Comparison of ENCODE assay signal across 1 cellular context in genomic region chr13:44815507-44816074, GRCh38.
TF ChIP-seq lines count a peak whose summit lies in the region.

No MANE protein-coding gene starts in this region.

TF ChIP-seq in SK-N-SH, 30 proteins besides CTCF, POLR2A, EP300 and RAD21 (continued from another document):
- TF ChIP-seq USF1 (IDR thresholded peaks at IDR 0.05; ENCODE audit: borderline replicate concordance, low read depth): peak; percentile 32; the same call in 1 of the 2 replicates
- TF ChIP-seq TEAD4 (IDR thresholded peaks at IDR 0.05; ENCODE audit: borderline replicate concordance, insufficient read depth): peak; percentile 90; the same call in 1 of the 2 replicates
- TF ChIP-seq SIN3A (IDR thresholded peaks at IDR 0.05; ENCODE audit: borderline replicate concordance, low read depth, low read length): peak; percentile 46; the same call in 1 of the 2 replicates
- peak; percentile 49; the same call in 1 of the 2 replicates for TF ChIP-seq NFIC (IDR thresholded peaks at IDR 0.05; ENCODE audit: borderline replicate concordance)
- TF ChIP-seq FOXJ3 (CRISPR knock-in tag; IDR thresholded peaks at IDR 0.05): no peak
- no peak for TF ChIP-seq MEF2A (IDR thresholded peaks at IDR 0.05; ENCODE audit: borderline replicate concordance, low read depth)
- TF ChIP-seq PBX3 (IDR thresholded peaks at IDR 0.05): peak; percentile 76
- TF ChIP-seq RXRA (IDR thresholded peaks at IDR 0.05; ENCODE audit: borderline replicate concordance, low read depth): peak; percentile 44; the same call in 1 of the 2 replicates
- TF ChIP-seq TCF12 (IDR thresholded peaks at IDR 0.05): peak; percentile 80
- TF ChIP-seq CHD2 (IDR thresholded peaks at IDR 0.05; ENCODE audit: low read length, partially characterized antibody): no peak
- TF ChIP-seq ELF1 (IDR thresholded peaks at IDR 0.05): no peak
- no peak for TF ChIP-seq USF2 (IDR thresholded peaks at IDR 0.05; ENCODE audit: borderline replicate concordance, low read depth, low read length)
- TF ChIP-seq ZBTB33 (IDR thresholded peaks at IDR 0.05; ENCODE audit: borderline replicate concordance, low read depth): no peak
- peak; percentile 86 for TF ChIP-seq JUND (IDR thresholded peaks at IDR 0.05)
TF ChIP-seq in SK-N-SH: peak in this region for 12.
